14 cellular contexts compared by ENCODE assay signal in the genomic region with DNA sequence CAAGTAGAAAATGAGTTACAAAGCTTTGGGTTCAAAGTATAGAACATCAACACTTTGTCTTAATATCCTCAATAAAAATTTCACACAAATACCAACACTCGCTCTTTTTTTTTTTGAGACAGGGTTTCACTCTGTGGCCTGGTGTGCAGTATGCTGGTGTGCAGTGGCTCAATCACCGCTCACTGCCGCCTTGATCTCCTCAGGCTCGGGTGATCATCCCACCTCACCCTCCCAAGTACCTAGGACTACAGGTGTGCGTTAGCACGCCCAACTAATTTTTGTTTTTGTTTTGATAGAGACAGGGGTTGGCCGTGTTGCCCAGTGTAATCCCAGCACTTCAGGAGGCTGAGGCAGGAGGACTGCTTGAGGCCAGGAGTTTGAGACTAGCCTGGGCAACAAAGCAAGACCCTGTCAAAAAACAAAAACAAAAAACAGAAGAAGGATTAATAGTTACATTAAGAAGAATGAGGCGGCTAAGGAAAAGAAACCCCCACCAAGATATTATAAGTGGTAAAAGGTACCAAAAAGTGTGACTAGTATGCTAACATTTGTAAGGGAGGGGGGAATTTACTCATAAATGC. TPM values are rescaled to one million over a fixed set of nuclear protein-coding genes. Genes with fewer than 3 reads are reported as not detected.
DNase-seq lines count a peak whose midpoint lies in the region; ATAC-seq and TF ChIP-seq lines count a peak whose summit lies in the region.
"Had no signal": no experiment of that assay in that cellular context is flagged by ENCODE, and none has a peak within 500 bp of the region (broad histone marks: within the 10 kb centered on the region; RNA-seq: fewer than 3 reads in every experiment).

No MANE protein-coding gene starts in this region.

- TF ChIP-seq CTCF in neutrophil (IDR thresholded peaks at IDR 0.05): no peak

- peaks cover 14% of the 10 kb centered on the region for H3K36me3 ChIP-seq in CD4-positive, CD25-positive, alpha-beta regulatory T cell (ENCODE audit: control insufficient read depth, insufficient read depth, low read length)
- no peaks in the 10 kb centered on the region for H3K36me3 ChIP-seq in neutrophil
- H3K36me3 ChIP-seq: cardiac muscle cell had no signal

- H3K4me1 Mint-ChIP-seq in CD4-positive, CD25-positive, alpha-beta regulatory T cell: peaks cover 31 to 95% (median 79%) of the 10 kb centered on the region in 4 donors

- H3K9me3 Mint-ChIP-seq in CD4-positive, CD25-positive, alpha-beta regulatory T cell: peaks cover 0 to 2% (median 0%) of the 10 kb centered on the region in 7 donors
- no peaks in the 10 kb centered on the region for H3K9me3 Mint-ChIP-seq in activated naive CD4-positive, alpha-beta T cell treated with anti-CD3 and anti-CD28 coated beads, Interleukin-2, amount 50 U/mL, for 72 hours

- no peak for ATAC-seq in CD4-positive, CD25-positive, alpha-beta regulatory T cell (ENCODE audit: low read depth in 2 of 2)
- ATAC-seq in GM19023 (IDR thresholded peaks at IDR 0.05; ENCODE audit: unreplicated experiment): peak; percentile 12
- ATAC-seq in activated naive CD4-positive, alpha-beta T cell treated with anti-CD3 and anti-CD28 coated beads, Interleukin-2, amount 50 U/mL, for 72 hours: no peak
- no peak for ATAC-seq in GM18858 (IDR thresholded peaks at IDR 0.05; ENCODE audit: unreplicated experiment)

- H3K9me3 ChIP-seq in CD4-positive, CD25-positive, alpha-beta regulatory T cell (ENCODE audit: control insufficient read depth in 2 of 2, low read length in 2 of 2): no peaks in the 10 kb centered on the region
- no peaks in the 10 kb centered on the region for H3K9me3 ChIP-seq in neutrophil
- H3K9me3 ChIP-seq: Caco-2, psoas muscle had no signal

- peak overlapping the region; percentile 72 to 80 (median 76) for H3K4me3 Mint-ChIP-seq in CD4-positive, CD25-positive, alpha-beta regulatory T cell

- H3K27ac Mint-ChIP-seq in CD4-positive, CD25-positive, alpha-beta regulatory T cell: peak overlapping the region; percentile 80 to 93 (median 89)
- peak overlapping the region; percentile 76 to 86 for H3K27ac Mint-ChIP-seq in activated naive CD4-positive, alpha-beta T cell treated with anti-CD3 and anti-CD28 coated beads, Interleukin-2, amount 50 U/mL, for 72 hours

- H3K27ac ChIP-seq in CD4-positive, CD25-positive, alpha-beta regulatory T cell (ENCODE audit: insufficient read depth, low read length, poor library complexity, severe bottlenecking): peak overlapping the region; percentile 65
- H3K27ac ChIP-seq in neutrophil: peak overlapping the region; percentile 58

- H3K36me3 Mint-ChIP-seq in CD4-positive, CD25-positive, alpha-beta regulatory T cell: peaks cover 20% of the 10 kb centered on the region
- peaks cover 0 to 43% of the 10 kb centered on the region in 2 donors for H3K36me3 Mint-ChIP-seq in activated naive CD4-positive, alpha-beta T cell treated with anti-CD3 and anti-CD28 coated beads, Interleukin-2, amount 50 U/mL, for 72 hours

- peak overlapping the region; percentile 66 for H3K4me3 ChIP-seq in CD4-positive, CD25-positive, alpha-beta regulatory T cell (ENCODE audit: low read depth, low read length)
- no peak overlapping the region for H3K4me3 ChIP-seq in neutrophil (ENCODE audit: low read depth in 1 of 2, low read length in 1 of 2)
- H3K4me3 ChIP-seq: cardiac muscle cell, psoas muscle had no signal

- peaks cover 87% of the 10 kb centered on the region for H3K4me1 ChIP-seq in CD4-positive, CD25-positive, alpha-beta regulatory T cell (ENCODE audit: control insufficient read depth, insufficient read depth, low read length, poor library complexity, severe bottlenecking)
- peaks cover 46 to 50% of the 10 kb centered on the region in 2 experiments for H3K4me1 ChIP-seq in neutrophil (ENCODE audit: control insufficient read depth in 1 of 2, insufficient read depth in 1 of 2, low read depth in 1 of 2, low read length in 1 of 2)

- DNase-seq in CD4-positive, CD25-positive, alpha-beta regulatory T cell: no peak
- no peak for DNase-seq in activated naive CD4-positive, alpha-beta T cell treated with anti-CD3 and anti-CD28 coated beads, Interleukin-2, amount 50 U/mL, for 72 hours (ENCODE audit: low spot score in 2 of 2)
- DNase-seq in NOMO-1 treated with dmso at 0.1 percent for 144 hours (lab: John Stamatoyannopoulos, UW; ENCODE audit: unreplicated experiment): no peak
- DNase-seq in NCI-H1930 (lab: John Stamatoyannopoulos, UW): no peak
- no peak for DNase-seq in NCI-H526 (lab: John Stamatoyannopoulos, UW)
- DNase-seq: Caco-2; NCI-H1048; NCI-H226; psoas muscle; stimulated activated naive CD4-positive, alpha-beta T cell had no signal

- no peaks in the 10 kb centered on the region for H3K27me3 Mint-ChIP-seq in CD4-positive, CD25-positive, alpha-beta regulatory T cell

- no peaks in the 10 kb centered on the region for H3K27me3 ChIP-seq in CD4-positive, CD25-positive, alpha-beta regulatory T cell (ENCODE audit: control insufficient read depth, insufficient read depth, low read length)
- no peaks in the 10 kb centered on the region for H3K27me3 ChIP-seq in neutrophil
- H3K27me3 ChIP-seq: cardiac muscle cell had no signal

RNA-seq across cellular contexts. Expression of gene FNBP1, which starts 20.3 kb away (rescaled TPM):
- total RNA-seq in CD4-positive, CD25-positive, alpha-beta regulatory T cell: 253 TPM
- polyA plus RNA-seq in CD4-positive, CD25-positive, alpha-beta regulatory T cell: 100 to 1,000 TPM; 147 to 218 (median 188) TPM
- total RNA-seq in activated naive CD4-positive, alpha-beta T cell treated with anti-CD3 and anti-CD28 coated beads, Interleukin-2, amount 50 U/mL, for 72 hours: 100 to 1,000 TPM; 183 to 199 TPM

RNA-seq across cellular contexts. Expression of gene GPR107, which starts 31.1 kb away (rescaled TPM):
- 29.9 TPM for total RNA-seq in CD4-positive, CD25-positive, alpha-beta regulatory T cell
- polyA plus RNA-seq in CD4-positive, CD25-positive, alpha-beta regulatory T cell: 1 to 10 TPM; 2.8 to 4.5 (median 3.1) TPM
- 10 to 100 TPM; 23.1 to 41.8 TPM for total RNA-seq in activated naive CD4-positive, alpha-beta T cell treated with anti-CD3 and anti-CD28 coated beads, Interleukin-2, amount 50 U/mL, for 72 hours
